Comparison of ENCODE assay signal across 8 cellular contexts in genomic region chr11:6612816-6613136, GRCh38. TPM values are rescaled to one million over a fixed set of nuclear protein-coding genes. Genes with fewer than 3 reads are reported as not detected.
DNase-seq lines count a peak whose midpoint lies in the region; ATAC-seq and TF ChIP-seq lines count a peak whose summit lies in the region.

No MANE protein-coding gene starts in this region.

- DNase-seq in stimulated activated naive CD4-positive, alpha-beta T cell treated with Interleukin-2 at 50 U/mL for 16 hours (lab: John Stamatoyannopoulos, UW): peak; percentile 20
- DNase-seq in stimulated activated naive CD4-positive, alpha-beta T cell (lab: John Stamatoyannopoulos, UW): no peak
- DNase-seq in Panc1 (ENCODE audit: low read depth, low spot score): no peak
- DNase-seq in fibroblast of villous mesenchyme (ENCODE audit: low read depth): no peak
- no peak for DNase-seq in sigmoid colon
- no peak for DNase-seq in T-helper 9 cell
- no peak for DNase-seq in HT-29 (ENCODE audit: low spot score)

- no peaks in the 10 kb centered on the region for H3K27me3 ChIP-seq in Panc1 (ENCODE audit: control insufficient read depth, insufficient read depth, low read length)
- H3K27me3 ChIP-seq in sigmoid colon: no peaks in the 10 kb centered on the region

- H3K36me3 ChIP-seq in Panc1 (ENCODE audit: control insufficient read depth, insufficient read depth, low read length): peaks cover 29% of the 10 kb centered on the region
- H3K36me3 ChIP-seq in sigmoid colon: peaks cover 29 to 69% (median 51%) of the 10 kb centered on the region in 4 donors

- POLR2A ChIA-PET in Panc1 (lab: Charles Lee): no interaction called here

- no peak for TF ChIP-seq EP300 in sigmoid colon (IDR thresholded peaks at IDR 0.05)

- in situ Hi-C loops in Panc1 (cut with HindIII; ENCODE audit: low pct_unique_long_range_greater_than_20kb, low sequenced_read_pairs): no loop called here

- CTCF ChIA-PET in Panc1 (lab: Charles Lee): interaction anchor here (0.7 to 1.8 kb wide), 2 partner anchors 26 to 70 kb away, joined by 4 to 5 read pairs; partner anchors contain the start of gene MRPL17

- peaks cover 29% of the 10 kb centered on the region for H3K4me1 ChIP-seq in Panc1 (ENCODE audit: control insufficient read depth, insufficient read depth, low read length)
- H3K4me1 ChIP-seq in sigmoid colon: peaks cover 0 to 63% (median 60%) of the 10 kb centered on the region in 4 donors

- H3K4me3 ChIP-seq in Panc1 (ENCODE audit: low read depth in 2 of 2, low read length in 2 of 2) (peak overlapping the region; percentile 57 to 94), fibroblast of villous mesenchyme (ENCODE audit: low read depth, low read length) (peak overlapping the region; percentile 77), sigmoid colon (peak overlapping the region; percentile 29 to 90 (median 82))

- no TSS peak for BruUV-seq in Panc1 (replicated peaks; lab: Mats Ljungman, UMichigan)

- H3K9me3 ChIP-seq in Panc1 (ENCODE audit: control insufficient read depth, insufficient read depth, low read depth, low read length): no peaks in the 10 kb centered on the region
- H3K9me3 ChIP-seq in sigmoid colon: no peaks in the 10 kb centered on the region

- no peak for TF ChIP-seq POLR2A in sigmoid colon (IDR thresholded peaks at IDR 0.05)

- intact Hi-C loops in Panc1 (cut with micrococcal nuclease; ENCODE audit: unreplicated experiment): loop anchor here (5.0 kb wide), 1 partner anchor 70 kb away; the partner anchor contains the start of gene MRPL17
- intact Hi-C loops in sigmoid colon (cut with DNase I): no loop called here

- 2 to 5% methylated on average over 7 of the region's 7 CpGs for WGBS in sigmoid colon, 2 donors

- H3K27ac ChIP-seq in Panc1 (ENCODE audit: low read length) (peak overlapping the region; percentile 99), sigmoid colon (peak overlapping the region; percentile 98 to 99 (median 98))

- ATAC-seq in HG03095 (IDR thresholded peaks at IDR 0.05; ENCODE audit: unreplicated experiment): peak; percentile 5
- peak; percentile 7; the same call in 1 of the 2 replicates for ATAC-seq in Panc1

- peak; percentile 80; the same call in 1 of the 2 replicates for TF ChIP-seq CTCF in Panc1 (IDR thresholded peaks at IDR 0.05)
- TF ChIP-seq CTCF in fibroblast of villous mesenchyme (IDR thresholded peaks at IDR 0.05; ENCODE audit: insufficient read depth, low read depth, low read length): peak; percentile 50
- TF ChIP-seq CTCF in sigmoid colon (IDR thresholded peaks at IDR 0.05): peak in 3 of 4 experiments; percentile 41 to 69 (median 59)

RNA-seq across cellular contexts. Expression of gene TAF10, which starts 0.8 kb away (rescaled TPM):
- 387 TPM for total RNA-seq in Panc1 (2021; ENCODE audit: unreplicated experiment)
- 549 TPM for polyA plus RNA-seq in Panc1 (2012; ENCODE audit: insufficient read length)
- 28.0 and 28.9 TPM in 2 replicates for total RNA-seq in fibroblast of villous mesenchyme
- total RNA-seq in sigmoid colon: 10 to 100 TPM; 33.2 to 60.0 (median 49.0) TPM
- 100 to 1,000 TPM in 2 of 3 donors, 10 to 100 TPM in 1; 67.6 to 148 (median 129) TPM for polyA plus RNA-seq in sigmoid colon
- 189 and 243 TPM in 2 replicates for total RNA-seq in HT-29 (2014; rRNA removed; shearing (Covaris generic))

RNA-seq across cellular contexts. Expression of gene TPP1, which starts 6.4 kb away (rescaled TPM):
- total RNA-seq in Panc1 (2021; ENCODE audit: unreplicated experiment) (200 TPM), fibroblast of villous mesenchyme (98.4 and 110 TPM in 2 replicates), sigmoid colon (10 to 100 TPM; 39.8 to 58.8 (median 45.9) TPM)
- polyA plus RNA-seq in Panc1 (2012; ENCODE audit: insufficient read length): 200 TPM
- 10 to 100 TPM; 13.2 to 60.3 (median 55.5) TPM for polyA plus RNA-seq in sigmoid colon
- 40.7 and 52.3 TPM in 2 replicates for total RNA-seq in HT-29 (2014; rRNA removed; shearing (Covaris generic))

RNA-seq across cellular contexts. Expression of gene ILK, which starts 9.2 kb away (rescaled TPM):
- total RNA-seq in Panc1 (2021; ENCODE audit: unreplicated experiment) (204 TPM), fibroblast of villous mesenchyme (298 and 323 TPM in 2 replicates), sigmoid colon (100 to 1,000 TPM; 450 to 607 (median 548) TPM)
- 463 TPM for polyA plus RNA-seq in Panc1 (2012; ENCODE audit: insufficient read length)
- polyA plus RNA-seq in sigmoid colon: 100 to 1,000 TPM in 2 of 3 donors, 10 to 100 TPM in 1; 93.7 to 117 (median 100) TPM
- total RNA-seq in HT-29 (2014; rRNA removed; shearing (Covaris generic)): 150 and 151 TPM in 2 replicates

RNA-seq across cellular contexts. Expression of gene RRP8, which starts 9.4 kb away (rescaled TPM):
- 23.1 TPM for total RNA-seq in Panc1 (2021; ENCODE audit: unreplicated experiment)
- 15.3 TPM for polyA plus RNA-seq in Panc1 (2012; ENCODE audit: insufficient read length)
- 8.7 and 13.4 TPM in 2 replicates for total RNA-seq in fibroblast of villous mesenchyme
- total RNA-seq in sigmoid colon: 10 to 100 TPM; 20.7 to 23.2 (median 21.7) TPM
- 10 to 100 TPM; 10.2 to 15.8 (median 12.3) TPM for polyA plus RNA-seq in sigmoid colon
- 21.4 TPM in 2 replicates for total RNA-seq in HT-29 (2014; rRNA removed; shearing (Covaris generic))

RNA-seq across cellular contexts. Expression of gene DCHS1, which starts 42.8 kb away (rescaled TPM):
- 2.2 TPM for total RNA-seq in Panc1 (2021; ENCODE audit: unreplicated experiment)
- 2.8 TPM for polyA plus RNA-seq in Panc1 (2012; ENCODE audit: insufficient read length)
- total RNA-seq in fibroblast of villous mesenchyme: 33.7 and 63.8 TPM in 2 replicates
- total RNA-seq in sigmoid colon: 10 to 100 TPM; 21.7 to 57.1 (median 32.2) TPM
- 1 to 10 TPM in 1 of 3 donors, under 1 TPM in 2; under 0.01 to 6.3 (median 0.46) TPM for polyA plus RNA-seq in sigmoid colon
- 0.05 and 0.18 TPM in 2 replicates for total RNA-seq in HT-29 (2014; rRNA removed; shearing (Covaris generic))
